Comparison of ENCODE assay signal across 14 cellular contexts in genomic region chr3:178455264-178455663, GRCh38.
A peak's percentile ranks its signal among the peaks of the same experiment; 100 is the strongest.
DNase-seq lines count a peak whose midpoint lies in the region; ATAC-seq, FAIRE-seq and TF ChIP-seq lines count a peak whose summit lies in the region.
"Had no signal": no experiment of that assay in that cellular context is flagged by ENCODE, and none has a peak within 500 bp of the region (broad histone marks: within the 10 kb centered on the region; RNA-seq: fewer than 3 reads in every experiment).

No MANE protein-coding gene starts in this region.

- no peaks in the 10 kb centered on the region for H3K9me3 Mint-ChIP-seq in astrocyte (ENCODE audit: unreplicated experiment)
- H3K9me3 Mint-ChIP-seq: HFFc6 had no signal

- H3K9me3 ChIP-seq in astrocyte (ENCODE audit: insufficient read depth, low read depth, low read length) = no peaks in the 10 kb centered on the region

- H4K20me1 ChIP-seq in astrocyte (ENCODE audit: insufficient read depth, low read length) = no peaks in the 10 kb centered on the region

- DNase-seq in Right ventricle myocardium superior (no peak), Right ventricle myocardium inferior (ENCODE audit: missing footprints) (no peak), astrocyte (ENCODE audit: low read depth) (peak; percentile 8), fibroblast of the aortic adventitia (ENCODE audit: low read depth) (peak; percentile 4), sciatic nerve (ENCODE audit: low spot score) (no peak), NCI-H1092 treated with DMSO at 0.1 percent for 48 hours (lab: John Stamatoyannopoulos, UW) (no peak)
- DNase-seq: DMS153, MV-4-11, NCI-H1436, NCI-H526, PC-3 had no signal

- peak overlapping the region; percentile 34 for H3K27ac ChIP-seq in astrocyte (ENCODE audit: low read depth, low read length)

- intact Hi-C loops in Right ventricle myocardium superior (cut with DNase I) = no loop called here
- intact Hi-C loops in Right ventricle myocardium inferior (cut with DNase I) = loop anchor here (10.0 kb wide), 2 partner anchors 220 to 390 kb away; no protein-coding TSS in a partner anchor
- intact Hi-C loops in sciatic nerve (cut with DNase I) = no loop called here

- ATAC-seq in Right ventricle myocardium superior (ENCODE audit: poor library complexity) = peak; percentile 29
- ATAC-seq in Right ventricle myocardium inferior = no peak
- ATAC-seq in sciatic nerve = peak; percentile 8
- ATAC-seq in HG02885 (IDR thresholded peaks at IDR 0.05; ENCODE audit: poor library complexity, unreplicated experiment) = no peak
- ATAC-seq in HG03135 (IDR thresholded peaks at IDR 0.05; ENCODE audit: unreplicated experiment) = no peak
- ATAC-seq: PC-3 had no signal

- peaks cover 4% of the 10 kb centered on the region for H3K27me3 Mint-ChIP-seq in astrocyte (ENCODE audit: low read depth, unreplicated experiment)

- H3K36me3 ChIP-seq in astrocyte (ENCODE audit: insufficient read depth, low read length) = no peaks in the 10 kb centered on the region

- peaks cover 6% of the 10 kb centered on the region for H3K4me1 ChIP-seq in astrocyte (ENCODE audit: insufficient read depth, low read length)

- H3K27me3 ChIP-seq in astrocyte (ENCODE audit: insufficient read depth, low read length) = no peaks in the 10 kb centered on the region

- H2AFZ ChIP-seq in astrocyte (ENCODE audit: low read depth, low read length) = no peak overlapping the region

- peaks cover 5% of the 10 kb centered on the region for H3K4me1 Mint-ChIP-seq in astrocyte (ENCODE audit: low read depth, unreplicated experiment)

- no peaks in the 10 kb centered on the region for H3K36me3 Mint-ChIP-seq in astrocyte (ENCODE audit: low read depth, unreplicated experiment)

- peak overlapping the region; percentile 40 for H3K4me2 ChIP-seq in astrocyte (ENCODE audit: low read length)

- no peak for TF ChIP-seq CTCF in astrocyte (IDR thresholded peaks at IDR 0.05; ENCODE audit: insufficient read depth, low read depth, low read length)
- no peak for TF ChIP-seq CTCF in fibroblast of the aortic adventitia (IDR thresholded peaks at IDR 0.05; ENCODE audit: insufficient read depth, low read length)

- no peak for FAIRE-seq in astrocyte (lab: Jason Lieb, UNC)

- H3K4me3 ChIP-seq in astrocyte (ENCODE audit: insufficient read depth, low read depth, low read length) (no peak overlapping the region), fibroblast of the aortic adventitia (ENCODE audit: low read depth, low read length) (no peak overlapping the region)

- no peak overlapping the region for H3K27ac Mint-ChIP-seq in astrocyte (ENCODE audit: unreplicated experiment)
- H3K27ac Mint-ChIP-seq: HFFc6 had no signal

- H3K79me2 ChIP-seq in astrocyte (ENCODE audit: insufficient read depth, low read length) = no peaks in the 10 kb centered on the region

- H3K9ac ChIP-seq in astrocyte (ENCODE audit: low read length) = no peak overlapping the region

- H3K4me3 Mint-ChIP-seq in astrocyte (ENCODE audit: unreplicated experiment) = no peak overlapping the region
- H3K4me3 Mint-ChIP-seq: HFFc6 had no signal

Comparison
In these comparisons a context has a peak if more than half of its experiments do, and no peak if none do; other contexts are left out.
1. ATAC-seq: peak in Right ventricle myocardium superior (single experiment) and sciatic nerve (single experiment); none in Right ventricle myocardium inferior (single experiment), HG02885 (single experiment) and HG03135 (single experiment).
2. DNase-seq: peak in astrocyte (single experiment) and fibroblast of the aortic adventitia (single experiment); none in Right ventricle myocardium superior (single experiment), Right ventricle myocardium inferior (single experiment), sciatic nerve (single experiment) and NCI-H1092 treated with DMSO at 0.1 percent for 48 hours (single experiment).